In the genomic region with DNA sequence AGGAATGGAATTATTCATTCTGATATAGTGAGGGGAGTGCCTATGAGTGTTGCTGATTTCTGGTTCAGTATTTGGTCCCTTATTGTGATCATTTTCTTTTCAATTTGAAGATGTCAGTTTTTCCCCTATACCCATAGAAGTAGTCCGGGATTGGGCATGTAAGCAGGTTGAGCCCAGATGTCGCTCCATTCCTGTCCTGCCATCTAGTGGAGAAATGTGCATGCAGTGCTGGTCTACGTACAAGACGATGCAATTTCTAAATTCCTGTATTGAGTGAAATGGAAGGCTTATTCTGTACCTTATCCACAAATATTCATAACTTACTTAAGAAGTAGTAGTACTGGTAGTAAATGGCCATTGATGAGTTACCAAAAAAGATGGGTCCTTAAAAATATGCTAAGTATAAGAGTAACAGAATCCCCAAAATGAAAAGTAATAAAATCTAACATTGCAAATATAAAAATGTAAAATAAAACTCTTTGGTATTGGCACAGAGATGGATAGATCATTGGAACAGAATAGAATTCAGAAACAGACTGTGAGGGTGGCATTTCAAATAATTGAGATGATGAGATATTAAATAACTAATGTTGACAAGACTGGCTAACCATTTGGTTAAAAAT, we compare ENCODE assay signal across 8 cellular contexts.
DNase-seq lines count a peak whose midpoint lies in the region; ATAC-seq and TF ChIP-seq lines count a peak whose summit lies in the region.

No MANE protein-coding gene starts in this region.

- WGBS in esophagus muscularis mucosa: 3% methylated on average over 4 of the region's 4 CpGs

- H3K27ac Mint-ChIP-seq in naive thymus-derived CD4-positive, alpha-beta T cell: no peak overlapping the region

- CTCF ChIA-PET in naive thymus-derived CD4-positive, alpha-beta T cell (lab: Charles Lee): no interaction called here

- H3K4me3 Mint-ChIP-seq in naive thymus-derived CD4-positive, alpha-beta T cell: no peak overlapping the region

- H3K36me3 ChIP-seq in esophagus muscularis mucosa: no peaks in the 10 kb centered on the region
- no peaks in the 10 kb centered on the region for H3K36me3 ChIP-seq in naive thymus-derived CD4-positive, alpha-beta T cell (ENCODE audit: control insufficient read depth in 2 of 3, insufficient read depth in 3 of 3, low read length in 3 of 3)

- H3K9me3 ChIP-seq in esophagus muscularis mucosa: no peaks in the 10 kb centered on the region
- H3K9me3 ChIP-seq in naive thymus-derived CD4-positive, alpha-beta T cell (ENCODE audit: control insufficient read depth in 2 of 3, low read length in 3 of 3): no peaks in the 10 kb centered on the region

- peak; percentile 95 for ATAC-seq in GM18873 (IDR thresholded peaks at IDR 0.05; ENCODE audit: low FRiP score, unreplicated experiment)
- peak; percentile 86 for ATAC-seq in HG03060 (IDR thresholded peaks at IDR 0.05; ENCODE audit: low read depth, unreplicated experiment)
- ATAC-seq in naive thymus-derived CD4-positive, alpha-beta T cell: peak; percentile 55

- no peak for TF ChIP-seq POLR2A in esophagus muscularis mucosa (IDR thresholded peaks at IDR 0.05; ENCODE audit: low read depth)

- peaks cover 5 to 30% (median 23%) of the 10 kb centered on the region in 5 donors for H3K27me3 Mint-ChIP-seq in naive thymus-derived CD4-positive, alpha-beta T cell

- H3K9me3 Mint-ChIP-seq in naive thymus-derived CD4-positive, alpha-beta T cell: no peaks in the 10 kb centered on the region

- H3K27me3 ChIP-seq in esophagus muscularis mucosa: no peaks in the 10 kb centered on the region
- H3K27me3 ChIP-seq in naive thymus-derived CD4-positive, alpha-beta T cell (ENCODE audit: control insufficient read depth in 2 of 2, insufficient read depth in 2 of 2, low read length in 2 of 2): no peaks in the 10 kb centered on the region

- intact Hi-C loops in esophagus muscularis mucosa (cut with DNase I) (loop anchor here (5.0 kb wide), 1 partner anchor 272 kb away; no protein-coding TSS in a partner anchor), posterior vena cava (cut with DNase I) (no loop called here)
- intact Hi-C loops in naive thymus-derived CD4-positive, alpha-beta T cell (cut with micrococcal nuclease): loop anchor here (1.0 kb wide), 1 partner anchor 273 kb away; no protein-coding TSS in a partner anchor

- no peaks in the 10 kb centered on the region for H3K36me3 Mint-ChIP-seq in naive thymus-derived CD4-positive, alpha-beta T cell

- no peak overlapping the region for H3K27ac ChIP-seq in esophagus muscularis mucosa (replicated peaks in 1 of 4)
- H3K27ac ChIP-seq in naive thymus-derived CD4-positive, alpha-beta T cell (ENCODE audit: low read depth, low read length): no peak overlapping the region

- no peaks in the 10 kb centered on the region for H3K4me1 ChIP-seq in esophagus muscularis mucosa
- no peaks in the 10 kb centered on the region for H3K4me1 ChIP-seq in naive thymus-derived CD4-positive, alpha-beta T cell (ENCODE audit: control insufficient read depth in 2 of 2, insufficient read depth in 2 of 2, low read length in 2 of 2)

- TF ChIP-seq CTCF in esophagus muscularis mucosa (IDR thresholded peaks at IDR 0.05): peak; percentile 49 to 75 (median 61)

- peak; percentile 2 for DNase-seq in CMK (ENCODE audit: low read depth)
- DNase-seq in NCI-H2081 (lab: John Stamatoyannopoulos, UW): peak; percentile 65 to 81
- DNase-seq in activated CD4-positive, alpha-beta T cell treated with anti-CD3 and anti-CD28 coated beads for 48 hours: peak; percentile 54
- no peak for DNase-seq in esophagus muscularis mucosa (ENCODE audit: extremely low spot score)
- DNase-seq in naive thymus-derived CD4-positive, alpha-beta T cell: peak in 6 of 9 donors; percentile 1 to 20 (median 10)
- DNase-seq in posterior vena cava (ENCODE audit: low spot score): no peak

- no peak for TF ChIP-seq EP300 in esophagus muscularis mucosa (IDR thresholded peaks at IDR 0.05)

- no peak overlapping the region for H3K4me3 ChIP-seq in esophagus muscularis mucosa
- H3K4me3 ChIP-seq in naive thymus-derived CD4-positive, alpha-beta T cell (ENCODE audit: low read length): no peak overlapping the region

- H3K4me1 Mint-ChIP-seq in naive thymus-derived CD4-positive, alpha-beta T cell: no peaks in the 10 kb centered on the region

- POLR2A ChIA-PET in naive thymus-derived CD4-positive, alpha-beta T cell (lab: Charles Lee): no interaction called here

Comparison
In these comparisons a context has a peak if more than half of its experiments do, and no peak if none do; other contexts are left out.
1. DNase-seq: peak in CMK (single experiment), NCI-H2081 (2 of 2), activated CD4-positive, alpha-beta T cell treated with anti-CD3 and anti-CD28 coated beads for 48 hours (single experiment) and naive thymus-derived CD4-positive, alpha-beta T cell (6 of 9); none in esophagus muscularis mucosa (single experiment) and posterior vena cava (single experiment).
2. intact Hi-C loops: an anchor here in esophagus muscularis mucosa (5.0 kb wide) and naive thymus-derived CD4-positive, alpha-beta T cell (1.0 kb wide); none called in posterior vena cava.
3. Peak in every context shown above with its lines, with median percentiles within 50 percentile points of each other: ATAC-seq.